9 cellular contexts compared by ENCODE assay signal in the genomic region with DNA sequence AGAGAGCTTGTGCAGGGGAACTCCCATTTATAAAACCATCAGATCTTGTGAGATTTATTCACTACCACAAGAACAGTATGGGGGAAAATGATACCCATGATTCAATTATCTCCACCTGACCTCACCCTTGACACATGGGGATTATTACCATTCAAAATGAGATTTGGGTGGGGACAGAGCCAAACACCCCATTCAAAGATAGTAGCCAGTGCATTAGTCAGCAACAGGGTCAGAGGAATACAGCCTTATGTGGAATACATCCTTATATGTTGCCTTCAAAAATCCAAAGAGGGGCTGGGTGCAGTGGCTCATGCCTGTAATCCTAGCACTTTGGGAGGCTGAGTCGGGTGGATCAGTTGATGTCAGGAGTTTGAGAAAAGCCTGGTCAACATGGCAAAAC.
"Had no signal": no experiment of that assay in that cellular context is flagged by ENCODE, and none has a peak within 500 bp of the region (broad histone marks: within the 10 kb centered on the region; RNA-seq: fewer than 3 reads in every experiment).

No MANE protein-coding gene starts in this region.

- H2AFZ ChIP-seq: GM23248, GM23338 had no signal

- ATAC-seq: GM23338, HCT116 had no signal

- H3K27ac Mint-ChIP-seq: GM23338, H9, HFFc6 had no signal

- H3K4me2 ChIP-seq: GM23338 had no signal

- H3K9me3 ChIP-seq: HAP-1 had no signal

- H3K36me3 ChIP-seq: HAP-1 had no signal

- H3K27ac ChIP-seq: GM23248 had no signal

- H3K4me3 Mint-ChIP-seq: GM23338, H9, HFFc6 had no signal

- DNase-seq: GM23248, GOT3, H7, H9, HCEC 1CT, HFFc6 had no signal

- H3K4me3 ChIP-seq: GM23248, GM23338, HAP-1 had no signal

- H3K9me3 Mint-ChIP-seq: GM23338, H9, HFFc6 had no signal

- H3K9ac ChIP-seq: GM23248 had no signal

- H3K4me1 ChIP-seq: HAP-1 had no signal
